ENCODE assay signal across 7 cellular contexts in genomic region chr19:30455881-30456280, GRCh38.
"Had no signal": no experiment of that assay in that cellular context is flagged by ENCODE, and none has a peak within 500 bp of the region (broad histone marks: within the 10 kb centered on the region; RNA-seq: fewer than 3 reads in every experiment).

No MANE protein-coding gene starts in this region.

- DNase-seq: IMR-90, KBM-7, KG1 had no signal

- H3K9ac ChIP-seq: KMS-11 had no signal

- H3K27ac ChIP-seq: HL-60, KMS-11 had no signal

- FAIRE-seq: HepG2, HTR-8/SVneo had no signal

- H3K4me2 ChIP-seq: KMS-11 had no signal

- ATAC-seq: HepG2 had no signal
